Comparison of ENCODE assay signal across 21 cellular contexts in the genomic region with DNA sequence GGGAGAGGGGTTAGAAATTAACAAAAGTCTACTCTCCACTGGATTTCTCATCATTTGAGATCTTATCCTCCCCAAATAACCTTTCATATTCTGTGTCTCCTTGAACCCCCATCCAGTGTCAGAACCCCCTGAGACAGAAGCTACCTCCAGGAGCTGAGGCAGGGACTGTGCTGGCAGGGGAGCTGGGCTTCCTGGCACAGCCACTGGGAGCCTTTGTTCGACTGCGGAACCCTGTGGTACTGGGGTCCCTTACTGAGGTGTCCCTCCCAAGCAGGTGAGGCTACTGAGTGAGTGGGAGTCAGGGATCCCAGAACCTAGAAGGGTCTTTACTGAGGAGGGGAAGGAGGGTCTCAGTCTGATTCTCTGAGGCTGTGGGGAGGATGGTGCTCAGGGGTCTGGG. TPM values are rescaled to one million over a fixed set of nuclear protein-coding genes. Genes with fewer than 3 reads are reported as not detected.
DNase-seq lines count a peak whose midpoint lies in the region; FAIRE-seq and TF ChIP-seq lines count a peak whose summit lies in the region.
"Had no signal": no experiment of that assay in that cellular context is flagged by ENCODE, and none has a peak within 500 bp of the region (broad histone marks: within the 10 kb centered on the region; RNA-seq: fewer than 3 reads in every experiment).

No MANE protein-coding gene starts in this region.

- intact Hi-C loops in Calu3 (cut with micrococcal nuclease; ENCODE audit: unreplicated experiment) = loop anchor here (5.0 kb wide), 1 partner anchor 360 kb away; no protein-coding TSS in a partner anchor
- intact Hi-C loops in CD4-positive, alpha-beta memory T cell (cut with micrococcal nuclease) = loop anchor here (5.0 kb wide), 1 partner anchor 680 kb away; no protein-coding TSS in a partner anchor

- H3K4me3 ChIP-seq in astrocyte (ENCODE audit: insufficient read depth, low read depth, low read length) = no peak overlapping the region
- H3K4me3 ChIP-seq in CD4-positive, alpha-beta memory T cell (ENCODE audit: low read length in 2 of 2) = no peak overlapping the region

- POLR2A ChIA-PET in CD4-positive, alpha-beta memory T cell (lab: Charles Lee; ENCODE audit: partially characterized antibody) = no interaction called here

- H3K9ac ChIP-seq in astrocyte (ENCODE audit: low read length) = no peak overlapping the region

- H3K79me2 ChIP-seq in astrocyte (ENCODE audit: insufficient read depth, low read length) = no peaks in the 10 kb centered on the region

- H4K20me1 ChIP-seq in astrocyte (ENCODE audit: insufficient read depth, low read length) = no peaks in the 10 kb centered on the region

- TF ChIP-seq CTCF in Calu3 (IDR thresholded peaks at IDR 0.05; ENCODE audit: unreplicated experiment) (no peak), astrocyte (IDR thresholded peaks at IDR 0.05; ENCODE audit: insufficient read depth, low read depth, low read length) (no peak), progenitor cell of endocrine pancreas (IDR thresholded peaks at IDR 0.05; ENCODE audit: unreplicated experiment) (no peak)

- H3K4me1 Mint-ChIP-seq in Calu3 (ENCODE audit: low read depth, unreplicated experiment) = peaks cover 24% of the 10 kb centered on the region
- H3K4me1 Mint-ChIP-seq in astrocyte (ENCODE audit: low read depth, unreplicated experiment) = peaks cover 5% of the 10 kb centered on the region
- H3K4me1 Mint-ChIP-seq in progenitor cell of endocrine pancreas (ENCODE audit: low read depth) = peaks cover 7% of the 10 kb centered on the region
- peaks cover 12 to 23% (median 15%) of the 10 kb centered on the region in 4 donors for H3K4me1 Mint-ChIP-seq in CD4-positive, alpha-beta memory T cell

- H3K27me3 Mint-ChIP-seq in Calu3 (ENCODE audit: unreplicated experiment) = no peaks in the 10 kb centered on the region
- H3K27me3 Mint-ChIP-seq in astrocyte (ENCODE audit: low read depth, unreplicated experiment) = peaks cover 19% of the 10 kb centered on the region
- H3K27me3 Mint-ChIP-seq in progenitor cell of endocrine pancreas = peaks cover 6% of the 10 kb centered on the region
- peaks cover 2% of the 10 kb centered on the region in 2 donors for H3K27me3 Mint-ChIP-seq in CD4-positive, alpha-beta memory T cell

- H3K4me1 ChIP-seq in astrocyte (ENCODE audit: insufficient read depth, low read length) = peaks cover 4% of the 10 kb centered on the region
- peaks cover 21% of the 10 kb centered on the region for H3K4me1 ChIP-seq in CD4-positive, alpha-beta memory T cell (ENCODE audit: insufficient read depth, low read length)

- peaks cover 9% of the 10 kb centered on the region for H3K36me3 Mint-ChIP-seq in Calu3 (ENCODE audit: insufficient read depth, unreplicated experiment)
- H3K36me3 Mint-ChIP-seq in astrocyte (ENCODE audit: low read depth, unreplicated experiment) = no peaks in the 10 kb centered on the region
- no peaks in the 10 kb centered on the region for H3K36me3 Mint-ChIP-seq in progenitor cell of endocrine pancreas (ENCODE audit: insufficient read depth)
- H3K36me3 Mint-ChIP-seq in CD4-positive, alpha-beta memory T cell = no peaks in the 10 kb centered on the region
- H3K36me3 Mint-ChIP-seq: CD8-positive, alpha-beta memory T cell had no signal

- FAIRE-seq in astrocyte (lab: Jason Lieb, UNC) = no peak
- FAIRE-seq: GM12892 had no signal

- CTCF ChIA-PET in Calu3 (lab: Charles Lee) = interaction anchor here (1.5 kb wide), 1 partner anchor 123 kb away, joined by 4 read pairs; no protein-coding TSS in a partner anchor
- CTCF ChIA-PET in CD4-positive, alpha-beta memory T cell (lab: Charles Lee; ENCODE audit: partially characterized antibody) = interaction anchor here (1.0 to 4.6 kb wide), 5 partner anchors 9 to 360 kb away, joined by 3 to 37 read pairs (median 5); no protein-coding TSS in a partner anchor

- H3K4me3 Mint-ChIP-seq in Calu3 (ENCODE audit: low read depth, unreplicated experiment) (no peak overlapping the region), astrocyte (ENCODE audit: unreplicated experiment) (peak overlapping the region; percentile 72), progenitor cell of endocrine pancreas (ENCODE audit: low read depth) (no peak overlapping the region)
- no peak overlapping the region for H3K4me3 Mint-ChIP-seq in CD4-positive, alpha-beta memory T cell
- H3K4me3 Mint-ChIP-seq: CD8-positive, alpha-beta memory T cell had no signal

- H3K27ac Mint-ChIP-seq in Calu3 (ENCODE audit: unreplicated experiment) = peak overlapping the region; percentile 12
- no peak overlapping the region for H3K27ac Mint-ChIP-seq in astrocyte (ENCODE audit: unreplicated experiment)
- H3K27ac Mint-ChIP-seq in progenitor cell of endocrine pancreas = peak overlapping the region; percentile 33
- no peak overlapping the region for H3K27ac Mint-ChIP-seq in CD4-positive, alpha-beta memory T cell

- H3K4me2 ChIP-seq in astrocyte (ENCODE audit: low read length) = no peak overlapping the region

- BruUV-seq in Calu3 (replicated peaks; lab: Mats Ljungman, UMichigan) = no TSS peak

- no peak overlapping the region for H2AFZ ChIP-seq in astrocyte (ENCODE audit: low read depth, low read length)

- H3K36me3 ChIP-seq in astrocyte (ENCODE audit: insufficient read depth, low read length) = no peaks in the 10 kb centered on the region
- H3K36me3 ChIP-seq in CD4-positive, alpha-beta memory T cell (ENCODE audit: insufficient read depth, low read length) = no peaks in the 10 kb centered on the region

- no peak overlapping the region for H3K27ac ChIP-seq in astrocyte (ENCODE audit: low read depth, low read length)
- H3K27ac ChIP-seq in CD4-positive, alpha-beta memory T cell (ENCODE audit: low read depth, low read length) = no peak overlapping the region

- H3K9me3 Mint-ChIP-seq in Calu3 (ENCODE audit: low read depth, unreplicated experiment) = no peaks in the 10 kb centered on the region
- no peaks in the 10 kb centered on the region for H3K9me3 Mint-ChIP-seq in astrocyte (ENCODE audit: unreplicated experiment)
- no peaks in the 10 kb centered on the region for H3K9me3 Mint-ChIP-seq in progenitor cell of endocrine pancreas (ENCODE audit: low read depth)
- H3K9me3 Mint-ChIP-seq in CD4-positive, alpha-beta memory T cell = no peaks in the 10 kb centered on the region
- H3K9me3 Mint-ChIP-seq: CD8-positive, alpha-beta memory T cell had no signal

- H3K27me3 ChIP-seq in astrocyte (ENCODE audit: insufficient read depth, low read length) = no peaks in the 10 kb centered on the region
- H3K27me3 ChIP-seq in CD4-positive, alpha-beta memory T cell (ENCODE audit: insufficient read depth, low read length) = no peaks in the 10 kb centered on the region

- no peaks in the 10 kb centered on the region for H3K9me3 ChIP-seq in astrocyte (ENCODE audit: insufficient read depth, low read depth, low read length)
- no peaks in the 10 kb centered on the region for H3K9me3 ChIP-seq in CD4-positive, alpha-beta memory T cell (ENCODE audit: control insufficient read depth in 1 of 2, low read length in 2 of 2)

- DNase-seq in Calu3 (no peak), astrocyte (ENCODE audit: low read depth) (no peak), mesenteric fat pad (ENCODE audit: low spot score) (peak; percentile 67), progenitor cell of endocrine pancreas (ENCODE audit: low spot score, unreplicated experiment) (no peak), HuH-7.5 (ENCODE audit: low spot score) (no peak)
- DNase-seq in CD4-positive, alpha-beta memory T cell = no peak
- DNase-seq in activated effector memory CD4-positive, alpha-beta T cell treated with Interleukin-2 at 50 U/mL for 16 hours = no peak
- DNase-seq: C1 segment of cervical spinal cord; CD8-positive, alpha-beta memory T cell; DMS53; DMS79 treated with DMSO at 0.1 percent for 48 hours; GF-D8; GOT3; HCEC 1CT had no signal

RNA-seq across cellular contexts. Expression of a gene that starts 1.9 kb away (rescaled TPM):
- total RNA-seq in Calu3 (2022) = 0.24 TPM in 1 of 2 replicates, not detected in the other
- 0.25 TPM in 1 of 2 replicates, not detected in the other for total RNA-seq in astrocyte
- 0.22 TPM for total RNA-seq in mesenteric fat pad
- total RNA-seq in progenitor cell of endocrine pancreas = 0.31 and 0.58 TPM in 2 replicates
- not detected for total RNA-seq in CD4-positive, alpha-beta memory T cell
- polyA plus RNA-seq in CD4-positive, alpha-beta memory T cell = not detected
- total RNA-seq: A172; A673; CD8-positive, alpha-beta memory T cell; Daoy; G401; H7 had no signal
- polyA plus RNA-seq: BJ; CD8-positive, alpha-beta memory T cell had no signal

RNA-seq across cellular contexts. Expression of a gene that starts 15.5 kb away (rescaled TPM):
- total RNA-seq in Calu3 (2022) (6.4 and 7.2 TPM in 2 replicates), astrocyte (257 and 272 TPM in 2 replicates), mesenteric fat pad (48.5 TPM), progenitor cell of endocrine pancreas (0.84 and 1.3 TPM in 2 replicates)
- under 1 TPM; 0.52 to 0.86 TPM for total RNA-seq in CD4-positive, alpha-beta memory T cell
- polyA plus RNA-seq in CD4-positive, alpha-beta memory T cell = 1 to 10 TPM; 1.2 to 2.4 TPM
- polyA plus RNA-seq: CD8-positive, alpha-beta memory T cell had no signal

RNA-seq across cellular contexts. Expression of a gene that starts 39.7 kb away (rescaled TPM):
- total RNA-seq in Calu3 (2022) (160 and 167 TPM in 2 replicates), astrocyte (49.7 and 56.5 TPM in 2 replicates), mesenteric fat pad (90.5 TPM), progenitor cell of endocrine pancreas (115 and 117 TPM in 2 replicates)
- total RNA-seq in CD4-positive, alpha-beta memory T cell = 100 to 1,000 TPM; 228 to 252 TPM
- polyA plus RNA-seq in CD4-positive, alpha-beta memory T cell = 100 to 1,000 TPM in 1 of 2 donors, 10 to 100 TPM in 1; 58.6 to 100 TPM

RNA-seq across cellular contexts. Expression of a gene that starts 59.0 kb away (rescaled TPM):
- 67.5 and 71.9 TPM in 2 replicates for total RNA-seq in Calu3 (2022)
- 199 and 202 TPM in 2 replicates for total RNA-seq in astrocyte
- 49.8 TPM for total RNA-seq in mesenteric fat pad
- total RNA-seq in progenitor cell of endocrine pancreas = 63.4 and 65.1 TPM in 2 replicates
- 10 to 100 TPM; 24.8 to 26.2 TPM for total RNA-seq in CD4-positive, alpha-beta memory T cell
- polyA plus RNA-seq in CD4-positive, alpha-beta memory T cell = 100 to 1,000 TPM; 116 to 223 TPM

Comparison
In these comparisons a context has a peak if more than half of its experiments do, and no peak if none do; other contexts are left out.
1. H3K27ac Mint-ChIP-seq: peak in Calu3 (single experiment) and progenitor cell of endocrine pancreas (single experiment); none in astrocyte (single experiment) and CD4-positive, alpha-beta memory T cell (0 of 7).